8 cellular contexts compared by ENCODE assay signal in the genomic region with DNA sequence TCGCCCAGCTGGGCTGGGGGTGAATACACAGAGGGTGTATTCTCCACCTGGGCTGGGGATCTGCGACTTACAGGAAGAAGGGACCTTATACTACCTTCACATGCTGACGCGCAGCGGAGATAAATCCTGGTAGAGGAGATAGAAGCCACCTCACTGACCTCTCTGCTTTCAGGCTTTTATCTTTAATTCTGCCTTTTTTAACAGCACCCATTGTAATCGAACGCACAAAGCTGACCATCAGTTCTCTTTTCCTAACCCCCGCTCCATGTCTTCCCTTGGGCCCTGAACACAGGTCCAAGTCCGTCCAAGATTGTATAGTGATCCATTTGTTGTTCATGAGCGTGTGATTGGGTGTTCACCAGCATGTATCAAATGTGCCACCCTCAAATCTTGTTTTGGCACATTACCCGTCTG. TPM values are rescaled to one million over a fixed set of nuclear protein-coding genes. Genes with fewer than 3 reads are reported as not detected.
DNase-seq lines count a peak whose midpoint lies in the region; ATAC-seq and TF ChIP-seq lines count a peak whose summit lies in the region.

No MANE protein-coding gene starts in this region.

- H3K27ac Mint-ChIP-seq in activated CD4-positive, alpha-beta T cell treated with anti-CD3 and anti-CD28 coated beads, Interleukin-2, amount 10 ng/mL, durations not matched to agents 7 days and 5 days, result peak overlapping the region; percentile 90

- TF ChIP-seq POLR2A in thyroid gland (IDR thresholded peaks at IDR 0.05), result no peak

- no peaks in the 10 kb centered on the region for H3K27me3 Mint-ChIP-seq in activated CD4-positive, alpha-beta T cell treated with anti-CD3 and anti-CD28 coated beads, Interleukin-2, amount 10 ng/mL, durations not matched to agents 7 days and 5 days

- H3K27me3 ChIP-seq in liver (ENCODE audit: control insufficient read depth in 4 of 4, insufficient read depth in 4 of 4, low read length in 3 of 4) (no peaks in the 10 kb centered on the region), thyroid gland (no peaks in the 10 kb centered on the region)

- peaks cover 40% of the 10 kb centered on the region for H3K4me1 Mint-ChIP-seq in activated CD4-positive, alpha-beta T cell treated with anti-CD3 and anti-CD28 coated beads, Interleukin-2, amount 10 ng/mL, durations not matched to agents 7 days and 5 days

- ATAC-seq in GM21737 (IDR thresholded peaks at IDR 0.05; ENCODE audit: unreplicated experiment) (no peak), HG02870 (IDR thresholded peaks at IDR 0.05; ENCODE audit: unreplicated experiment) (no peak)

- peak overlapping the region; percentile 86 for H3K4me3 Mint-ChIP-seq in activated CD4-positive, alpha-beta T cell treated with anti-CD3 and anti-CD28 coated beads, Interleukin-2, amount 10 ng/mL, durations not matched to agents 7 days and 5 days

- TF ChIP-seq RAD21 in liver (IDR thresholded peaks at IDR 0.05), result no peak

- H3K9ac ChIP-seq in liver (ENCODE audit: low read depth in 1 of 2, low read length in 2 of 2), result peak overlapping the region in 1 of 2 donors; percentile 17

- H3K4me3 ChIP-seq in liver (ENCODE audit: low read depth in 1 of 3, low read length in 3 of 3) (peak overlapping the region; percentile 32 to 75 (median 50)), thyroid gland (replicated peaks in 1 of 3) (peak overlapping the region in 1 of 3 donors; percentile 76)

- H3K36me3 ChIP-seq in liver (ENCODE audit: control insufficient read depth in 4 of 4, insufficient read depth in 3 of 4, low read depth in 1 of 4, low read length in 3 of 4) (peaks cover 2 to 5% (median 2%) of the 10 kb centered on the region in 4 donors), thyroid gland (peaks cover 3 to 5% of the 10 kb centered on the region in 2 donors)

- CTCF ChIA-PET in activated CD4-positive, alpha-beta T cell treated with anti-CD3 and anti-CD28 coated beads, Interleukin-2, amount 10 ng/mL, durations not matched to agents 7 days and 5 days (lab: Charles Lee), result no interaction called here

- intact Hi-C loops in thyroid gland (cut with DNase I), result loop anchor here (10.0 kb wide), 2 partner anchors 121 to 331 kb away; partner anchors contain the start of genes CLPB and INPPL1

- no peaks in the 10 kb centered on the region for H3K9me3 Mint-ChIP-seq in activated CD4-positive, alpha-beta T cell treated with anti-CD3 and anti-CD28 coated beads, Interleukin-2, amount 10 ng/mL, durations not matched to agents 7 days and 5 days

- peak overlapping the region; percentile 99 for H3K27ac ChIP-seq in angular gyrus (ENCODE audit: low read depth, low read length)
- H3K27ac ChIP-seq in liver (ENCODE audit: low read depth in 1 of 2, low read length in 2 of 2), result peak overlapping the region; percentile 63 to 70
- H3K27ac ChIP-seq in thyroid gland, result peak overlapping the region; percentile 92 to 98 (median 96)

- 81% methylated on average over 11 of the region's 11 CpGs for WGBS in liver
- 76 to 83% methylated on average over 11 of the region's 11 CpGs for WGBS in thyroid gland, 2 donors

- H3K9me3 ChIP-seq in liver (ENCODE audit: control insufficient read depth in 4 of 4, low read length in 3 of 4) (no peaks in the 10 kb centered on the region), thyroid gland (no peaks in the 10 kb centered on the region)

- H3K4me1 ChIP-seq in liver (ENCODE audit: control insufficient read depth in 4 of 4, insufficient read depth in 4 of 4, low read length in 3 of 4), result peaks cover 5 to 36% (median 29%) of the 10 kb centered on the region in 4 donors
- peaks cover 14 to 34% of the 10 kb centered on the region in 2 donors for H3K4me1 ChIP-seq in thyroid gland

- peaks cover 34% of the 10 kb centered on the region for H3K36me3 Mint-ChIP-seq in activated CD4-positive, alpha-beta T cell treated with anti-CD3 and anti-CD28 coated beads, Interleukin-2, amount 10 ng/mL, durations not matched to agents 7 days and 5 days (ENCODE audit: low read depth)

- no peak for DNase-seq in activated CD4-positive, alpha-beta T cell treated with anti-CD3 and anti-CD28 coated beads, Interleukin-2, amount 10 ng/mL, durations not matched to agents 7 days and 5 days
- DNase-seq in activated CD4-positive, alpha-beta T cell treated with anti-CD3 and anti-CD28 coated beads for 4 hours, result no peak
- no peak for DNase-seq in thyroid gland
- no peak for DNase-seq in inferior parietal cortex (ENCODE audit: extremely low spot score)

- TF ChIP-seq CTCF in liver (IDR thresholded peaks at IDR 0.05; ENCODE audit: low read depth, low read length, missing input control) (no peak), thyroid gland (IDR thresholded peaks at IDR 0.05) (no peak)

- POLR2A ChIA-PET in activated CD4-positive, alpha-beta T cell treated with anti-CD3 and anti-CD28 coated beads, Interleukin-2, amount 10 ng/mL, durations not matched to agents 7 days and 5 days (lab: Charles Lee), result no interaction called here

TF ChIP-seq in liver, 16 proteins besides CTCF, POLR2A, EP300 and RAD21 (continues in another document):
- TF ChIP-seq SP1 (IDR thresholded peaks at IDR 0.05) (no peak), JUND (IDR thresholded peaks at IDR 0.05) (no peak), YY1 (IDR thresholded peaks at IDR 0.05) (no peak), TAF1 (conservative IDR thresholded peaks at IDR 0.05) (no peak), REST (IDR thresholded peaks at IDR 0.05) (no peak), FOXA2 (IDR thresholded peaks at IDR 0.05) (no peak), HNF4G (IDR thresholded peaks at IDR 0.05) (no peak)
- TF ChIP-seq, protein P1, sequence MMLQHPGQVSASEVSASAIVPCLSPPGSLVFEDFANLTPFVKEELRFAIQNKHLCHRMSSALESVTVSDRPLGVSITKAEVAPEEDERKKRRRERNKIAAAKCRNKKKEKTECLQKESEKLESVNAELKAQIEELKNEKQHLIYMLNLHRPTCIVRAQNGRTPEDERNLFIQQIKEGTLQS (IDR thresholded peaks at IDR 0.05), result no peak
- TF ChIP-seq, protein P2, sequence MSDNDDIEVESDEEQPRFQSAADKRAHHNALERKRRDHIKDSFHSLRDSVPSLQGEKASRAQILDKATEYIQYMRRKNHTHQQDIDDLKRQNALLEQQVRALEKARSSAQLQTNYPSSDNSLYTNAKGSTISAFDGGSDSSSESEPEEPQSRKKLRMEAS (IDR thresholded peaks at IDR 0.05), result no peak

RNA-seq across cellular contexts. Expression of gene LAMTOR1, which starts 0.7 kb away (rescaled TPM):
- 10 to 100 TPM; 68.1 to 70.4 TPM for total RNA-seq in activated CD4-positive, alpha-beta T cell treated with anti-CD3 and anti-CD28 coated beads, Interleukin-2, amount 10 ng/mL, durations not matched to agents 7 days and 5 days
- total RNA-seq in liver (10 to 100 TPM; 30.5 to 47.2 TPM), thyroid gland (100 to 1,000 TPM; 127 to 204 (median 182) TPM)
- polyA plus RNA-seq in liver, result 10 to 100 TPM; 70.1 to 74.0 TPM

RNA-seq across cellular contexts. Expression of gene TOMT, which starts 2.0 kb away (rescaled TPM):
- total RNA-seq in activated CD4-positive, alpha-beta T cell treated with anti-CD3 and anti-CD28 coated beads, Interleukin-2, amount 10 ng/mL, durations not matched to agents 7 days and 5 days, result not detected
- total RNA-seq in liver (under 1 TPM in 1 of 2 donors, not detected in 1; 0.33 TPM), thyroid gland (not detected)
- not detected for polyA plus RNA-seq in liver

RNA-seq across cellular contexts. Expression of gene ANAPC15, which starts 8.7 kb away (rescaled TPM):
- 10 to 100 TPM; 74.5 to 79.6 TPM for total RNA-seq in activated CD4-positive, alpha-beta T cell treated with anti-CD3 and anti-CD28 coated beads, Interleukin-2, amount 10 ng/mL, durations not matched to agents 7 days and 5 days
- total RNA-seq in liver (10 to 100 TPM in 1 of 2 donors, 1 to 10 TPM in 1; 8.4 to 10.4 TPM), thyroid gland (10 to 100 TPM; 21.5 to 49.6 (median 39.7) TPM)
- 10 to 100 TPM; 19.6 to 22.4 TPM for polyA plus RNA-seq in liver

RNA-seq across cellular contexts. Expression of gene LRRC51, which starts 23.1 kb away (rescaled TPM):
- total RNA-seq in activated CD4-positive, alpha-beta T cell treated with anti-CD3 and anti-CD28 coated beads, Interleukin-2, amount 10 ng/mL, durations not matched to agents 7 days and 5 days, result 1 to 10 TPM; 9.3 to 9.5 TPM
- 1 to 10 TPM; 1.9 to 3.4 TPM for total RNA-seq in liver
- 1 to 10 TPM; 2.9 to 3.7 TPM for polyA plus RNA-seq in liver
- 10 to 100 TPM; 13.0 to 24.5 (median 14.1) TPM for total RNA-seq in thyroid gland

RNA-seq across cellular contexts. Expression of gene NUMA1, which starts 23.4 kb away (rescaled TPM):
- 100 to 1,000 TPM; 217 to 227 TPM for total RNA-seq in activated CD4-positive, alpha-beta T cell treated with anti-CD3 and anti-CD28 coated beads, Interleukin-2, amount 10 ng/mL, durations not matched to agents 7 days and 5 days
- total RNA-seq in liver (10 to 100 TPM; 55.1 to 93.2 TPM), thyroid gland (100 to 1,000 TPM; 259 to 342 (median 280) TPM)
- 10 to 100 TPM; 19.5 to 29.2 TPM for polyA plus RNA-seq in liver
